ENCODE assay signal across 12 cellular contexts in the genomic region with DNA sequence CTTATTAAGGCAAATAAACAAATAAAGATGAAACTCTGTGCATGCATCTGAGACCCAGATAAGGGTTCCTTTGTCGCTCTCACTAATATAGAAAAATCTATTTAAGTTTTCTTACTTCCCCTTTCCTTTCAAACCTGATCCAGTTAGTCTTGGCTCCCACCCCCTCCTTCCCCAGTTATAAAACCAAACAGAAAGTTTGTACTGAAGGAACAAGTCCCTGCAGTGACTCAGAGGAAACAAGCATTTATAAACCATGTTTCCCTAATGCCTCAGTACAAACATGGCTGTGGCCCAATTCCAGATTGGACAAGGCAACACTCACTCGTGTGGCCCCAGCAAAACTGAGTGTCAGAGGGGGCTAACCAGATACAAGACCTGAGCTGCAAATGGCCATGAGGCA.
A peak's percentile ranks its signal among the peaks of the same experiment; 100 is the strongest.
DNase-seq lines count a peak whose midpoint lies in the region; ATAC-seq and TF ChIP-seq lines count a peak whose summit lies in the region.
"Had no signal": no experiment of that assay in that cellular context is flagged by ENCODE, and none has a peak within 500 bp of the region (broad histone marks: within the 10 kb centered on the region; RNA-seq: fewer than 3 reads in every experiment).

No MANE protein-coding gene starts in this region.

- H3K27ac ChIP-seq in MM.1S (ENCODE audit: low read length): no peak overlapping the region

- H3K36me3 ChIP-seq in BJ (ENCODE audit: control insufficient read depth, insufficient read depth, low read length): no peaks in the 10 kb centered on the region
- H3K36me3 ChIP-seq in MM.1S (replicated peaks; ENCODE audit: insufficient read depth, low read length): no peaks in the 10 kb centered on the region
- H3K36me3 ChIP-seq: tibial nerve had no signal

- POLR2A ChIA-PET in BJ (lab: Charles Lee): no interaction called here

- no peaks in the 10 kb centered on the region for H3K9me3 ChIP-seq in MM.1S (replicated peaks; ENCODE audit: insufficient read depth, low read length)

- CTCF ChIA-PET in BJ (lab: Yijun Ruan, JAX): no interaction called here

- no peak overlapping the region for H3K9ac ChIP-seq in MM.1S (ENCODE audit: low read length)

- H3K9me2 ChIP-seq in MM.1S (replicated peaks; ENCODE audit: insufficient read depth, low read length): no peaks in the 10 kb centered on the region

- no peaks in the 10 kb centered on the region for H3K4me1 ChIP-seq in MM.1S (ENCODE audit: low read length)

- H3K4me2 ChIP-seq in MM.1S (ENCODE audit: low read depth, low read length): no peak overlapping the region

- TF ChIP-seq CTCF in BJ (IDR thresholded peaks at IDR 0.05; ENCODE audit: insufficient read depth, low read depth, low read length): no peak
- TF ChIP-seq CTCF in MM.1S (IDR thresholded peaks at IDR 0.05; ENCODE audit: low read length): no peak

- H3K4me3 ChIP-seq in BJ (ENCODE audit: low read depth, low read length) (no peak overlapping the region), MM.1S (ENCODE audit: low read length) (no peak overlapping the region)
- H3K4me3 ChIP-seq: tibial nerve had no signal

- H3K79me2 ChIP-seq in MM.1S (ENCODE audit: low read length): no peaks in the 10 kb centered on the region

- H2AFZ ChIP-seq in MM.1S (ENCODE audit: low read length): no peak overlapping the region

- DNase-seq in BJ (ENCODE audit: low read depth) (peak; percentile 24), amniotic epithelial cell (ENCODE audit: low read depth) (peak; percentile 55), medulla oblongata (ENCODE audit: extremely low spot score) (peak; percentile 20), MM.1S (no peak), cardiac septum (ENCODE audit: low spot score) (no peak)
- DNase-seq: DMS79 treated with DMSO at 0.1 percent for 48 hours, H9, NCI-H2081 treated with DMSO at 0.1 percent for 48 hours had no signal

- intact Hi-C loops in cardiac septum (cut with DNase I): no loop called here

- ATAC-seq in HG02884 (IDR thresholded peaks at IDR 0.05; ENCODE audit: unreplicated experiment) (peak; percentile 38), HG03460 (IDR thresholded peaks at IDR 0.05; ENCODE audit: unreplicated experiment) (no peak), GM21786 (IDR thresholded peaks at IDR 0.05; ENCODE audit: unreplicated experiment) (no peak)

- no peaks in the 10 kb centered on the region for H4K20me1 ChIP-seq in MM.1S (ENCODE audit: insufficient read depth, low read length)

- H3F3A ChIP-seq in MM.1S (ENCODE audit: insufficient read depth, low read length): no peaks in the 10 kb centered on the region

- no peaks in the 10 kb centered on the region for H3K27me3 ChIP-seq in BJ (ENCODE audit: control insufficient read depth, insufficient read depth, low read length)
- H3K27me3 ChIP-seq in MM.1S (replicated peaks; ENCODE audit: insufficient read depth, low read length): no peaks in the 10 kb centered on the region
- H3K27me3 ChIP-seq: tibial nerve had no signal

Comparison
In these comparisons a context has a peak if more than half of its experiments do, and no peak if none do; other contexts are left out.
1. DNase-seq: peak in BJ (single experiment), amniotic epithelial cell (single experiment) and medulla oblongata (single experiment); none in MM.1S (single experiment) and cardiac septum (single experiment).